Comparison of ENCODE assay signal across 23 cellular contexts in genomic region chr2:113015655-113016054, GRCh38. TPM values are rescaled to one million over a fixed set of nuclear protein-coding genes. Genes with fewer than 3 reads are reported as not detected.
"Had no signal": no experiment of that assay in that cellular context is flagged by ENCODE, and none has a peak within 500 bp of the region (broad histone marks: within the 10 kb centered on the region; RNA-seq: fewer than 3 reads in every experiment).

No MANE protein-coding gene starts in this region.

- H3K36me3 ChIP-seq: SJSA1 had no signal

- FAIRE-seq: RCC 7860 had no signal

- H3K27ac ChIP-seq: SJSA1, SK-N-MC had no signal

- H3K4me1 ChIP-seq: SJSA1 had no signal

- H3K9me3 ChIP-seq: SJSA1 had no signal

- H3K4me3 ChIP-seq: SJSA1, SK-N-MC had no signal

- DNase-seq: Karpas-422, KG1, MM.1S, NCI-H1092 treated with DMSO at 0.1 percent for 48 hours, NCI-H1436, NCI-H187, NCI-H2029, NCI-H2081 treated with DMSO at 0.1 percent for 48 hours, NCI-H2171, NCI-H226, NCI-H446, NCI-H510A, NCI-H524 treated with DMSO at 0.1 percent for 48 hours, NCI-H69, NCI-H774, Right ventricle myocardium superior, RPMI8226, SIG-M5 had no signal

RNA-seq across cellular contexts. Expression of gene IL36A, which starts 10.4 kb away (rescaled TPM):
- total RNA-seq: HT-29, M059J, Right ventricle myocardium superior, SJSA1 had no signal

RNA-seq across cellular contexts. Expression of gene IL36B, which starts 37.0 kb away (rescaled TPM):
- total RNA-seq: HT-29, M059J, Right ventricle myocardium superior, SJSA1 had no signal

RNA-seq across cellular contexts. Expression of gene IL36G, which starts 37.8 kb away (rescaled TPM):
- total RNA-seq: HT-29, M059J, Right ventricle myocardium superior, SJSA1 had no signal

RNA-seq across cellular contexts. Expression of gene IL36RN, which starts 43.3 kb away (rescaled TPM):
- total RNA-seq: M059J, Right ventricle myocardium superior, SJSA1 had no signal

RNA-seq across cellular contexts. Expression of gene IL1F10, which starts 52.1 kb away (rescaled TPM):
- total RNA-seq: HT-29, M059J, Right ventricle myocardium superior, SJSA1 had no signal
